Comparison of ENCODE assay signal across 26 cellular contexts in genomic region chr15:75655911-75656310, GRCh38. TPM values are rescaled to one million over a fixed set of nuclear protein-coding genes. Genes with fewer than 3 reads are reported as not detected.
A peak's percentile ranks its signal among the peaks of the same experiment; 100 is the strongest.
DNase-seq lines count a peak whose midpoint lies in the region; ATAC-seq and TF ChIP-seq lines count a peak whose summit lies in the region.
"Had no signal": no experiment of that assay in that cellular context is flagged by ENCODE, and none has a peak within 500 bp of the region (broad histone marks: within the 10 kb centered on the region; RNA-seq: fewer than 3 reads in every experiment).

No MANE protein-coding gene starts in this region.

- H3K4me2 ChIP-seq in IMR-90 (ENCODE audit: low read depth, low read length) = no peak overlapping the region

- no TSS peak for BruUV-seq in IMR-90 (replicated peaks; lab: Mats Ljungman, UMichigan)

- no peak overlapping the region for H3K56ac ChIP-seq in IMR-90 (ENCODE audit: extremely low read depth, insufficient read depth, low read length)

- no peak overlapping the region for H2AFZ ChIP-seq in IMR-90 (replicated peaks; ENCODE audit: low read length, poor library complexity)

- CTCF ChIA-PET in IMR-90 (lab: Yijun Ruan, JAX) = no interaction called here

- no peak overlapping the region for H2BK20ac ChIP-seq in IMR-90 (ENCODE audit: low read depth, low read length)

- TF ChIP-seq CTCF in IMR-90 (conservative IDR thresholded peaks at IDR 0.05; ENCODE audit: low read depth, low read length) (no peak), endothelial cell (IDR thresholded peaks at IDR 0.05; ENCODE audit: unreplicated experiment) (no peak), colonic mucosa (IDR thresholded peaks at IDR 0.05) (no peak)

- H3K27ac ChIP-seq in IMR-90 (ENCODE audit: insufficient read depth, low read length) (no peak overlapping the region), colonic mucosa (no peak overlapping the region)
- H3K27ac ChIP-seq: body of pancreas, SJSA1 had no signal

- H3K4me3 Mint-ChIP-seq in endothelial cell (ENCODE audit: unreplicated experiment) = peak overlapping the region; percentile 40
- H3K4me3 Mint-ChIP-seq: activated CD4-positive, alpha-beta T cell treated with anti-CD3 and anti-CD28 coated beads for 36 hours; CD4-positive, alpha-beta T cell; mesothelial cell of epicardium; naive thymus-derived CD4-positive, alpha-beta T cell had no signal

- no peak overlapping the region for H3K14ac ChIP-seq in IMR-90 (replicated peaks; ENCODE audit: low read depth, low read length)

- POLR2A ChIA-PET in IMR-90 (lab: Charles Lee; ENCODE audit: unreplicated experiment) = no interaction called here

- H4K8ac ChIP-seq in IMR-90 (ENCODE audit: low read depth in 2 of 2, low read length in 2 of 2) = no peak overlapping the region

- H3K4me1 Mint-ChIP-seq in endothelial cell (ENCODE audit: unreplicated experiment) = peaks cover 29% of the 10 kb centered on the region

- H3K36me3 ChIP-seq in IMR-90 (ENCODE audit: control insufficient read depth, insufficient read depth, low read length) = peaks cover 65% of the 10 kb centered on the region
- no peaks in the 10 kb centered on the region for H3K36me3 ChIP-seq in colonic mucosa

- H3K18ac ChIP-seq in IMR-90 (ENCODE audit: low read depth, low read length) = no peak overlapping the region

- ATAC-seq in IMR-90 (ENCODE audit: low read depth) = no peak
- ATAC-seq in left colon = no peak
- ATAC-seq: activated CD4-positive, alpha-beta T cell treated with anti-CD3 and anti-CD28 coated beads for 36 hours; body of pancreas; naive thymus-derived CD4-positive, alpha-beta T cell had no signal

- no peaks in the 10 kb centered on the region for H3K27me3 ChIP-seq in IMR-90 (ENCODE audit: control insufficient read depth, insufficient read depth, low read length)
- H3K27me3 ChIP-seq in colonic mucosa = no peaks in the 10 kb centered on the region
- H3K27me3 ChIP-seq: body of pancreas, SJSA1 had no signal

- H3K9me3 ChIP-seq in IMR-90 (ENCODE audit: control insufficient read depth, insufficient read depth, low read length) = no peaks in the 10 kb centered on the region
- no peaks in the 10 kb centered on the region for H3K9me3 ChIP-seq in colonic mucosa
- H3K9me3 ChIP-seq: body of pancreas, SJSA1 had no signal

- no peak overlapping the region for H3K9ac ChIP-seq in IMR-90 (ENCODE audit: low read depth, low read length)
- H3K9ac ChIP-seq in colonic mucosa (ENCODE audit: low read depth in 2 of 2, low read length in 2 of 2) = no peak overlapping the region

- peaks cover 37% of the 10 kb centered on the region for H3K9me1 ChIP-seq in IMR-90 (ENCODE audit: insufficient read depth, low read length)

- H2BK15ac ChIP-seq in IMR-90 (ENCODE audit: low read depth, low read length) = no peak overlapping the region

- H3K9me3 Mint-ChIP-seq in endothelial cell (ENCODE audit: unreplicated experiment) = no peaks in the 10 kb centered on the region
- H3K9me3 Mint-ChIP-seq: CD4-positive, alpha-beta T cell; mesothelial cell of epicardium; naive thymus-derived CD4-positive, alpha-beta T cell had no signal

- no peak overlapping the region for H3K23ac ChIP-seq in IMR-90 (ENCODE audit: low read depth, low read length)

- TF ChIP-seq RAD21 in IMR-90 (IDR thresholded peaks at IDR 0.05; ENCODE audit: low read length) = no peak

- in situ Hi-C loops in IMR-90 (cut with MboI; ENCODE audit: low sequenced_read_pairs) = no loop called here

- no peak overlapping the region for H2AK5ac ChIP-seq in IMR-90 (ENCODE audit: low read depth, low read length)

- H3K27ac Mint-ChIP-seq in endothelial cell (ENCODE audit: unreplicated experiment) = no peak overlapping the region
- H3K27ac Mint-ChIP-seq: activated CD4-positive, alpha-beta T cell treated with anti-CD3 and anti-CD28 coated beads for 36 hours; CD4-positive, alpha-beta T cell; mesothelial cell of epicardium had no signal

- peaks cover 40% of the 10 kb centered on the region for H3K36me3 Mint-ChIP-seq in endothelial cell (ENCODE audit: low read depth, unreplicated experiment)
- H3K36me3 Mint-ChIP-seq: mesothelial cell of epicardium; naive thymus-derived CD4-positive, alpha-beta T cell had no signal

- intact Hi-C loops in IMR-90 (cut with micrococcal nuclease) = no loop called here
- intact Hi-C loops in left colon (cut with DNase I, micrococcal nuclease) = no loop called here
- intact Hi-C loops in colonic mucosa (cut with DNase I) = no loop called here

- no peak overlapping the region for H2AK9ac ChIP-seq in IMR-90 (replicated peaks; ENCODE audit: low read depth, low read length, poor library complexity)

- no peak overlapping the region for H4K91ac ChIP-seq in IMR-90 (ENCODE audit: insufficient read depth, low read depth, low read length)

- no peak overlapping the region for H3K4me3 ChIP-seq in IMR-90 (ENCODE audit: insufficient read depth, low read depth, low read length)
- no peak overlapping the region for H3K4me3 ChIP-seq in colonic mucosa
- H3K4me3 ChIP-seq: body of pancreas, SJSA1 had no signal

- no peak for TF ChIP-seq POLR2A in IMR-90 (IDR thresholded peaks at IDR 0.05; ENCODE audit: low read depth, low read length)

- H3K4ac ChIP-seq in IMR-90 (ENCODE audit: low read depth, low read length) = no peak overlapping the region

- peaks cover 14 to 96% of the 10 kb centered on the region in 2 experiments for H3K79me1 ChIP-seq in IMR-90 (ENCODE audit: low read depth in 1 of 2, low read length in 2 of 2)

- no peak overlapping the region for H2BK5ac ChIP-seq in IMR-90 (ENCODE audit: low read depth, low read length, poor library complexity, severe bottlenecking)

- H4K5ac ChIP-seq in IMR-90 (ENCODE audit: low read depth, low read length) = no peak overlapping the region

- DNase-seq in NCI-H1436 (lab: John Stamatoyannopoulos, UW) (peak; percentile 46), NCI-H1436 treated with DMSO at 0.1 percent for 48 hours (lab: John Stamatoyannopoulos, UW) (no peak), IMR-90 (no peak), NCI-H345 (lab: John Stamatoyannopoulos, UW) (peak; percentile 81), endothelial cell (ENCODE audit: low spot score) (no peak), left colon (no peak), colonic mucosa (no peak), activated T-cell treated with anti-CD3 and anti-CD28 coated beads for 4 hours (no peak)
- DNase-seq: activated CD4-positive, alpha-beta T cell treated with anti-CD3 and anti-CD28 coated beads for 36 hours; activated gamma-delta T cell; activated T-cell treated with anti-CD3 and anti-CD28 coated beads, Interleukin-2, amount 50 U/mL, for 1 hour; CD4-positive, alpha-beta T cell; effector memory CD4-positive, alpha-beta T cell; foreskin fibroblast; GOT3; KBM-7; MM.1S; naive thymus-derived CD4-positive, alpha-beta T cell; NCI-H2081; occipital lobe; small intestine; stimulated activated CD4-positive, alpha-beta T cell treated with anti-CD3 and anti-CD28 coated beads, Interleukin-1b, Interleukin-23, amount 100 ng/mL, for 48 hours had no signal

- H2BK120ac ChIP-seq in IMR-90 (ENCODE audit: low read depth, low read length) = no peak overlapping the region

- WGBS in IMR-90 (ENCODE audit: extremely low coverage in 2 of 2, insufficient read length in 1 of 2), 2 experiments = 100% methylated on average over 1 of the region's 4 CpGs; no CpG with 5 or more reads in 1 of the 2 experiments

- H4K20me1 ChIP-seq in IMR-90 (ENCODE audit: insufficient read depth, low read length) = peaks cover 82% of the 10 kb centered on the region

- dilution Hi-C loops in IMR-90 (cut with HindIII; ENCODE audit: low sequenced_read_pairs, unreplicated experiment) = no loop called here

- H3K4me1 ChIP-seq in IMR-90 (ENCODE audit: control insufficient read depth, insufficient read depth, low read length) = peaks cover 35% of the 10 kb centered on the region
- peaks cover 24% of the 10 kb centered on the region for H3K4me1 ChIP-seq in colonic mucosa

- peaks cover 8% of the 10 kb centered on the region for H3K27me3 Mint-ChIP-seq in endothelial cell (ENCODE audit: unreplicated experiment)
- H3K27me3 Mint-ChIP-seq: activated CD4-positive, alpha-beta T cell treated with anti-CD3 and anti-CD28 coated beads for 36 hours; CD4-positive, alpha-beta T cell; naive thymus-derived CD4-positive, alpha-beta T cell had no signal

TF ChIP-seq in IMR-90, 13 proteins besides CTCF, POLR2A, EP300 and RAD21:
- TF ChIP-seq RFX5 (IDR thresholded peaks at IDR 0.05; ENCODE audit: low read depth, low read length) = no peak
- TF ChIP-seq NFE2L2 (IDR thresholded peaks at IDR 0.05; ENCODE audit: low read depth, low read length) = no peak
- TF ChIP-seq CEBPB (IDR thresholded peaks at IDR 0.05; ENCODE audit: low read depth, low read length) = peak; percentile 13; the same call in 1 of the 2 replicates

RNA-seq across cellular contexts. Expression of gene SNX33, which starts 8.2 kb away (rescaled TPM):
- total RNA-seq in IMR-90 (2012; rRNA removed) (11.9 and 12.7 TPM in 2 replicates), endothelial cell (ENCODE audit: unreplicated experiment) (17.3 TPM), left colon (10 to 100 TPM; 24.3 to 29.3 TPM), colonic mucosa (10 to 100 TPM; 26.2 to 28.1 TPM)
- 12.5 and 14.6 TPM in 2 replicates for polyA plus RNA-seq in IMR-90 (2012; rRNA removed)
- polyA plus RNA-seq in IMR-90 (2012; cell fraction: cytosol; rRNA removed) = 5.1 and 11.2 TPM in 2 replicates
- 27.3 and 29.8 TPM in 2 replicates for polyA plus RNA-seq in IMR-90 (2012; cell fraction: nucleus; rRNA removed; ENCODE audit: low replicate concordance)

RNA-seq across cellular contexts. Expression of gene IMP3, which starts 15.9 kb away (rescaled TPM):
- total RNA-seq in IMR-90 (2012; rRNA removed) = 42.1 and 84.7 TPM in 2 replicates
- 55.6 and 59.3 TPM in 2 replicates for polyA plus RNA-seq in IMR-90 (2012; rRNA removed)
- polyA plus RNA-seq in IMR-90 (2012; cell fraction: cytosol; rRNA removed) = 111 and 209 TPM in 2 replicates
- polyA plus RNA-seq in IMR-90 (2012; cell fraction: nucleus; rRNA removed; ENCODE audit: low replicate concordance) = 38.5 and 123 TPM in 2 replicates
- total RNA-seq in endothelial cell (ENCODE audit: unreplicated experiment) = 33.5 TPM
- 10 to 100 TPM; 53.9 to 61.3 TPM for total RNA-seq in left colon
- total RNA-seq in colonic mucosa = 10 to 100 TPM; 55.3 to 94.6 TPM

RNA-seq across cellular contexts. Expression of gene SNUPN, which starts 30.4 kb away (rescaled TPM):
- total RNA-seq in IMR-90 (2012; rRNA removed) (23.8 and 28.6 TPM in 2 replicates), endothelial cell (ENCODE audit: unreplicated experiment) (16.5 TPM), left colon (10 to 100 TPM; 14.9 to 16.8 TPM), colonic mucosa (10 to 100 TPM; 19.1 to 20.7 TPM)
- polyA plus RNA-seq in IMR-90 (2012; rRNA removed) = 21.8 and 24.1 TPM in 2 replicates
- polyA plus RNA-seq in IMR-90 (2012; cell fraction: cytosol; rRNA removed) = 12.3 and 20.2 TPM in 2 replicates
- polyA plus RNA-seq in IMR-90 (2012; cell fraction: nucleus; rRNA removed; ENCODE audit: low replicate concordance) = 6.1 and 17.3 TPM in 2 replicates

RNA-seq across cellular contexts. Expression of gene CSPG4, which starts 56.7 kb away (rescaled TPM):
- 12.4 and 14.7 TPM in 2 replicates for total RNA-seq in IMR-90 (2012; rRNA removed)
- polyA plus RNA-seq in IMR-90 (2012; rRNA removed) = 28.4 and 35.6 TPM in 2 replicates
- polyA plus RNA-seq in IMR-90 (2012; cell fraction: cytosol; rRNA removed) = 15.6 and 23.3 TPM in 2 replicates
- 24.1 and 69.4 TPM in 2 replicates for polyA plus RNA-seq in IMR-90 (2012; cell fraction: nucleus; rRNA removed; ENCODE audit: low replicate concordance)
- 0.18 TPM for total RNA-seq in endothelial cell (ENCODE audit: unreplicated experiment)
- 10 to 100 TPM in 1 of 2 donors, 1 to 10 TPM in 1; 2.1 to 12.2 TPM for total RNA-seq in left colon
- 10 to 100 TPM in 1 of 2 donors, 1 to 10 TPM in 1; 2.1 to 12.7 TPM for total RNA-seq in colonic mucosa
- total RNA-seq: activated CD4-positive, alpha-beta T cell treated with anti-CD3 and anti-CD28 coated beads for 36 hours; CD4-positive, alpha-beta T cell; naive thymus-derived CD4-positive, alpha-beta T cell; T-helper 1 cell treated with Interleukin-12 subunit alpha and Interleukin-12 subunit beta and Interleukin-4 antibody, amounts not matched to agents 30 ng/mL and 1 ng/mL, for 36 hours had no signal
- polyA plus RNA-seq: naive thymus-derived CD4-positive, alpha-beta T cell had no signal

Comparison
In these comparisons a context has a peak if more than half of its experiments do, and no peak if none do; other contexts are left out.
1. DNase-seq: peak in NCI-H1436 (single experiment) and NCI-H345 (single experiment); none in NCI-H1436 treated with DMSO at 0.1 percent for 48 hours (single experiment), IMR-90 (single experiment), endothelial cell (single experiment), left colon (0 of 2), colonic mucosa (single experiment) and activated T-cell treated with anti-CD3 and anti-CD28 coated beads for 4 hours (single experiment).